ENCODE assay signal across 8 cellular contexts in genomic region chr19:29662604-29663404, GRCh38.
A peak's percentile ranks its signal among the peaks of the same experiment; 100 is the strongest.
DNase-seq lines count a peak whose midpoint lies in the region; ATAC-seq lines count a peak whose summit lies in the region.

No MANE protein-coding gene starts in this region.

- ATAC-seq in GM19035 (IDR thresholded peaks at IDR 0.05; ENCODE audit: unreplicated experiment) (no peak), GM18868 (IDR thresholded peaks at IDR 0.05; ENCODE audit: unreplicated experiment) (no peak), GM21619 (IDR thresholded peaks at IDR 0.05; ENCODE audit: unreplicated experiment) (no peak)

- peak; percentile 38 to 58 for DNase-seq in stimulated activated CD4-positive, alpha-beta T cell treated with anti-CD3 and anti-CD28 coated beads, Interleukin-2, amount 100 ng/mL, for 24 hours
- DNase-seq in stimulated activated CD4-positive, alpha-beta T cell treated with anti-CD3 and anti-CD28 coated beads, Interleukin-4, amount 100 ng/mL, for 1 hour, result no peak
- DNase-seq in amniotic epithelial cell (ENCODE audit: low read depth), result peak; percentile 89
- DNase-seq in kidney glomerular epithelial cell (lab: John Stamatoyannopoulos, UW), result peak; percentile 37
- peak; percentile 35 for DNase-seq in superior temporal gyrus (ENCODE audit: extremely low spot score)
